In the genomic region with DNA sequence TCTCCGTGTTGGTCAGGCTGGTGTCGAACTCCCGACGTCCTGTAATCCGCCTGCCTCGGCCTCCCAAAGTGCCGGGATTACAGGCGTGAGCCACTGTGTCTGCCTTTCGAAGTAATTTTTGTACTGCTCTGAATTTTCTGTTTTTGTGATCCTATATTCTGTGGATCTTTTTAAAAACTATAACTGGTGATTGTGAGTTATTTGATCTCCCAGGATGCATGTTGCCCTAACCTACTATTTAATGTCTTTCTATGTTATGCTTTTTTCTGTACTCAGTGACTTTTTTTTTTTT, we compare ENCODE assay signal across 13 cellular contexts. TPM values are rescaled to one million over a fixed set of nuclear protein-coding genes. Genes with fewer than 3 reads are reported as not detected.
DNase-seq lines count a peak whose midpoint lies in the region; ATAC-seq and TF ChIP-seq lines count a peak whose summit lies in the region.
"Had no signal": no experiment of that assay in that cellular context is flagged by ENCODE, and none has a peak within 500 bp of the region (broad histone marks: within the 10 kb centered on the region; RNA-seq: fewer than 3 reads in every experiment).

No MANE protein-coding gene starts in this region.

- H3K9me3 ChIP-seq in BLaER1 (no peaks in the 10 kb centered on the region), GM23248 (ENCODE audit: low read depth) (no peaks in the 10 kb centered on the region), left lung (no peaks in the 10 kb centered on the region), heart right ventricle (no peaks in the 10 kb centered on the region)

- H3K36me3 ChIP-seq in BLaER1 (peaks cover 17% of the 10 kb centered on the region), GM23248 (ENCODE audit: low read depth) (no peaks in the 10 kb centered on the region), left lung (no peaks in the 10 kb centered on the region), heart right ventricle (peaks cover 0 to 11% (median 0%) of the 10 kb centered on the region in 9 donors)

- H3K4me1 Mint-ChIP-seq in activated T-helper 1 cell treated with anti-CD3 and anti-CD28 coated beads, Interleukin-12 subunit alpha, Interleukin-12 subunit beta, Interleukin-2, Interleukin-4 antibody, amounts not matched to agents 30 ng/mL and 10 ng/mL and 1 ng/mL, durations not matched to agents 14 hours and 24 hours and 36 hours (ENCODE audit: low read depth), result peaks cover 47% of the 10 kb centered on the region
- H3K4me1 Mint-ChIP-seq in mesothelial cell of epicardium, result peaks cover 40% of the 10 kb centered on the region

- no peaks in the 10 kb centered on the region for H3K9me3 Mint-ChIP-seq in activated T-helper 1 cell treated with anti-CD3 and anti-CD28 coated beads, Interleukin-12 subunit alpha, Interleukin-12 subunit beta, Interleukin-2, Interleukin-4 antibody, amounts not matched to agents 30 ng/mL and 10 ng/mL and 1 ng/mL, durations not matched to agents 14 hours and 24 hours and 36 hours
- peaks cover 4% of the 10 kb centered on the region for H3K9me3 Mint-ChIP-seq in mesothelial cell of epicardium

- in situ Hi-C loops in GM23248 (cut with MboI), result no loop called here

- no peak overlapping the region for H3K4me3 ChIP-seq in BLaER1
- peak overlapping the region; percentile 91; the same call in 1 of the 2 replicates for H3K4me3 ChIP-seq in GM23248
- no peak overlapping the region for H3K4me3 ChIP-seq in left lung
- no peak overlapping the region for H3K4me3 ChIP-seq in heart right ventricle

- H3K27me3 Mint-ChIP-seq in activated T-helper 1 cell treated with anti-CD3 and anti-CD28 coated beads, Interleukin-12 subunit alpha, Interleukin-12 subunit beta, Interleukin-2, Interleukin-4 antibody, amounts not matched to agents 30 ng/mL and 10 ng/mL and 1 ng/mL, durations not matched to agents 14 hours and 24 hours and 36 hours (ENCODE audit: insufficient read depth), result no peaks in the 10 kb centered on the region
- no peaks in the 10 kb centered on the region for H3K27me3 Mint-ChIP-seq in mesothelial cell of epicardium (ENCODE audit: low read depth)

- intact Hi-C loops in activated T-helper 1 cell treated with anti-CD3 and anti-CD28 coated beads, Interleukin-12 subunit alpha, Interleukin-12 subunit beta, Interleukin-2, Interleukin-4 antibody, amounts not matched to agents 30 ng/mL and 10 ng/mL and 1 ng/mL, durations not matched to agents 14 hours and 24 hours and 36 hours (cut with micrococcal nuclease), result loop anchor here (5.0 to 10.0 kb wide), 4 partner anchors 96 to 454 kb away; partner anchors contain the start of genes CCDC102A, CPNE2, NUP93 and POLR2C
- intact Hi-C loops in left lung (cut with DNase I) (no loop called here), heart right ventricle (cut with DNase I) (loop anchor here in 1 of 10 donors (5.0 kb wide), 1 partner anchor 109 kb away; no protein-coding TSS in a partner anchor)

- H2AFZ ChIP-seq in GM23248, result no peak overlapping the region

- DNase-seq in GM23248, result no peak
- no peak for DNase-seq in activated T-helper 1 cell treated with anti-CD3 and anti-CD28 coated beads, Interleukin-12 subunit alpha, Interleukin-12 subunit beta, Interleukin-2, Interleukin-4 antibody, amounts not matched to agents 30 ng/mL and 10 ng/mL and 1 ng/mL, durations not matched to agents 14 hours and 24 hours and 36 hours (ENCODE audit: low spot score)
- no peak for DNase-seq in mesothelial cell of epicardium (ENCODE audit: low spot score in 2 of 2, unreplicated experiment in 2 of 2)
- no peak for DNase-seq in left lung
- no peak for DNase-seq in NK-92 (lab: John Stamatoyannopoulos, UW; ENCODE audit: unreplicated experiment)
- DNase-seq in DMS79 treated with DMSO at 0.1 percent for 48 hours (lab: John Stamatoyannopoulos, UW), result no peak
- no peak for DNase-seq in heart right ventricle
- DNase-seq: activated gamma-delta T cell; DMS153; effector CD8-positive, alpha-beta T cell; NCI-H187; NCI-H524 treated with DMSO at 0.1 percent for 48 hours had no signal

- H3K27me3 ChIP-seq in BLaER1, result no peaks in the 10 kb centered on the region
- H3K27me3 ChIP-seq in GM23248 (replicated peaks; ENCODE audit: insufficient read depth), result no peaks in the 10 kb centered on the region
- no peaks in the 10 kb centered on the region for H3K27me3 ChIP-seq in left lung
- H3K27me3 ChIP-seq in heart right ventricle, result no peaks in the 10 kb centered on the region

- peak overlapping the region; percentile 48 for H3K4me3 Mint-ChIP-seq in activated T-helper 1 cell treated with anti-CD3 and anti-CD28 coated beads, Interleukin-12 subunit alpha, Interleukin-12 subunit beta, Interleukin-2, Interleukin-4 antibody, amounts not matched to agents 30 ng/mL and 10 ng/mL and 1 ng/mL, durations not matched to agents 14 hours and 24 hours and 36 hours
- peak overlapping the region; percentile 31 for H3K4me3 Mint-ChIP-seq in mesothelial cell of epicardium

- H3K79me2 ChIP-seq in GM23248 (ENCODE audit: insufficient read depth), result peaks cover 95% of the 10 kb centered on the region

- 92% methylated on average over 9 of the region's 9 CpGs for WGBS in GM23248 (ENCODE audit: low coverage in 1 of 2, low lambda C conversion rate in 2 of 2, missing lambda C conversion rate in 2 of 2), 2 experiments
- WGBS in heart right ventricle, 2 donors, result 92 to 95% methylated on average over 9 of the region's 9 CpGs

- H3K4me1 ChIP-seq in BLaER1, result peaks cover 32% of the 10 kb centered on the region
- H3K4me1 ChIP-seq in GM23248 (ENCODE audit: insufficient read depth), result peaks cover 55% of the 10 kb centered on the region
- H3K4me1 ChIP-seq in left lung, result peaks cover 0 to 70% of the 10 kb centered on the region in 2 donors
- H3K4me1 ChIP-seq in heart right ventricle, result peaks cover 0 to 68% (median 42%) of the 10 kb centered on the region in 9 donors

- H3K36me3 Mint-ChIP-seq in activated T-helper 1 cell treated with anti-CD3 and anti-CD28 coated beads, Interleukin-12 subunit alpha, Interleukin-12 subunit beta, Interleukin-2, Interleukin-4 antibody, amounts not matched to agents 30 ng/mL and 10 ng/mL and 1 ng/mL, durations not matched to agents 14 hours and 24 hours and 36 hours (ENCODE audit: low read depth), result peaks cover 20% of the 10 kb centered on the region
- peaks cover 3% of the 10 kb centered on the region for H3K36me3 Mint-ChIP-seq in mesothelial cell of epicardium

- H3K9me2 ChIP-seq in GM23248 (ENCODE audit: insufficient read depth), result no peaks in the 10 kb centered on the region

- H3K27ac Mint-ChIP-seq in activated T-helper 1 cell treated with anti-CD3 and anti-CD28 coated beads, Interleukin-12 subunit alpha, Interleukin-12 subunit beta, Interleukin-2, Interleukin-4 antibody, amounts not matched to agents 30 ng/mL and 10 ng/mL and 1 ng/mL, durations not matched to agents 14 hours and 24 hours and 36 hours, result no peak overlapping the region
- H3K27ac Mint-ChIP-seq in mesothelial cell of epicardium, result peak overlapping the region; percentile 58

- H3K4me2 ChIP-seq in BLaER1 (peak overlapping the region; percentile 92; the same call in 1 of the 2 replicates), GM23248 (ENCODE audit: unreplicated experiment) (peak overlapping the region; percentile 91)

- TF ChIP-seq CTCF in mesothelial cell of epicardium (IDR thresholded peaks at IDR 0.05; ENCODE audit: unreplicated experiment), result no peak
- TF ChIP-seq CTCF in left lung (IDR thresholded peaks at IDR 0.05), result no peak
- no peak for TF ChIP-seq CTCF in heart right ventricle (IDR thresholded peaks at IDR 0.05)

- H3K9ac ChIP-seq in BLaER1 (no peak overlapping the region), GM23248 (peak overlapping the region; percentile 95; the same call in 1 of the 2 replicates)

- H3K27ac ChIP-seq in BLaER1 (no peak overlapping the region), GM23248 (peak overlapping the region; percentile 88; the same call in 1 of the 2 replicates), left lung (no peak overlapping the region), heart right ventricle (no peak overlapping the region)

- ATAC-seq in left lung, result no peak
- no peak for ATAC-seq in heart right ventricle

- peaks cover 68% of the 10 kb centered on the region for H4K20me1 ChIP-seq in BLaER1
- H4K20me1 ChIP-seq in GM23248 (ENCODE audit: insufficient read depth), result no peaks in the 10 kb centered on the region

- peaks cover 55% of the 10 kb centered on the region for H3F3A ChIP-seq in GM23248 (ENCODE audit: insufficient read depth)

RNA-seq across cellular contexts. Expression of gene RSPRY1, which starts 2.5 kb away (rescaled TPM):
- total RNA-seq in GM23248 (2014; rRNA removed; shearing (Covaris generic)), result 34.7 and 42.7 TPM in 2 replicates
- polyA plus RNA-seq in GM23248 (2016; fragmentation: Nextera tagmentation; extraction: Ambion mirVana) (39.1 and 43.9 TPM in 2 replicates), heart right ventricle (1 to 10 TPM; 6.9 to 9.5 TPM)
- 36.0 and 36.5 TPM in 2 replicates for total RNA-seq in activated T-helper 1 cell treated with anti-CD3 and anti-CD28 coated beads, Interleukin-12 subunit alpha, Interleukin-12 subunit beta, Interleukin-2, Interleukin-4 antibody, amounts not matched to agents 30 ng/mL and 10 ng/mL and 1 ng/mL, durations not matched to agents 14 hours and 24 hours and 36 hours
- total RNA-seq in mesothelial cell of epicardium (43.8 to 50.7 TPM (median 44.0 TPM) in 3 replicates), left lung (10 to 100 TPM; 32.5 to 36.6 TPM), heart right ventricle (10 to 100 TPM; 14.7 to 21.4 (median 18.5) TPM)

RNA-seq across cellular contexts. Expression of gene PSME3IP1, which starts 2.8 kb away (rescaled TPM):
- 39.7 and 42.2 TPM in 2 replicates for total RNA-seq in GM23248 (2014; rRNA removed; shearing (Covaris generic))
- polyA plus RNA-seq in GM23248 (2016; fragmentation: Nextera tagmentation; extraction: Ambion mirVana), result 58.9 and 67.7 TPM in 2 replicates
- total RNA-seq in activated T-helper 1 cell treated with anti-CD3 and anti-CD28 coated beads, Interleukin-12 subunit alpha, Interleukin-12 subunit beta, Interleukin-2, Interleukin-4 antibody, amounts not matched to agents 30 ng/mL and 10 ng/mL and 1 ng/mL, durations not matched to agents 14 hours and 24 hours and 36 hours, result 116 and 124 TPM in 2 replicates
- 105 to 112 TPM (median 107 TPM) in 3 replicates for total RNA-seq in mesothelial cell of epicardium
- total RNA-seq in left lung, result 10 to 100 TPM; 53.1 to 71.8 TPM
- total RNA-seq in heart right ventricle, result 10 to 100 TPM; 49.6 to 66.8 (median 62.5) TPM
- polyA plus RNA-seq in heart right ventricle, result 10 to 100 TPM; 50.4 to 60.7 TPM

RNA-seq across cellular contexts. Expression of gene ARL2BP, which starts 56.4 kb away (rescaled TPM):
- total RNA-seq in GM23248 (2014; rRNA removed; shearing (Covaris generic)), result 116 and 136 TPM in 2 replicates
- polyA plus RNA-seq in GM23248 (2016; fragmentation: Nextera tagmentation; extraction: Ambion mirVana) (111 and 114 TPM in 2 replicates), heart right ventricle (10 to 100 TPM; 33.4 to 57.9 TPM)
- 29.1 and 29.7 TPM in 2 replicates for total RNA-seq in activated T-helper 1 cell treated with anti-CD3 and anti-CD28 coated beads, Interleukin-12 subunit alpha, Interleukin-12 subunit beta, Interleukin-2, Interleukin-4 antibody, amounts not matched to agents 30 ng/mL and 10 ng/mL and 1 ng/mL, durations not matched to agents 14 hours and 24 hours and 36 hours
- total RNA-seq in mesothelial cell of epicardium (34.4 to 38.2 TPM (median 35.9 TPM) in 3 replicates), left lung (10 to 100 TPM; 51.4 to 69.3 TPM), heart right ventricle (10 to 100 TPM; 39.9 to 53.9 (median 45.9) TPM)
